Comparison of ENCODE assay signal across 15 cellular contexts in the genomic region with DNA sequence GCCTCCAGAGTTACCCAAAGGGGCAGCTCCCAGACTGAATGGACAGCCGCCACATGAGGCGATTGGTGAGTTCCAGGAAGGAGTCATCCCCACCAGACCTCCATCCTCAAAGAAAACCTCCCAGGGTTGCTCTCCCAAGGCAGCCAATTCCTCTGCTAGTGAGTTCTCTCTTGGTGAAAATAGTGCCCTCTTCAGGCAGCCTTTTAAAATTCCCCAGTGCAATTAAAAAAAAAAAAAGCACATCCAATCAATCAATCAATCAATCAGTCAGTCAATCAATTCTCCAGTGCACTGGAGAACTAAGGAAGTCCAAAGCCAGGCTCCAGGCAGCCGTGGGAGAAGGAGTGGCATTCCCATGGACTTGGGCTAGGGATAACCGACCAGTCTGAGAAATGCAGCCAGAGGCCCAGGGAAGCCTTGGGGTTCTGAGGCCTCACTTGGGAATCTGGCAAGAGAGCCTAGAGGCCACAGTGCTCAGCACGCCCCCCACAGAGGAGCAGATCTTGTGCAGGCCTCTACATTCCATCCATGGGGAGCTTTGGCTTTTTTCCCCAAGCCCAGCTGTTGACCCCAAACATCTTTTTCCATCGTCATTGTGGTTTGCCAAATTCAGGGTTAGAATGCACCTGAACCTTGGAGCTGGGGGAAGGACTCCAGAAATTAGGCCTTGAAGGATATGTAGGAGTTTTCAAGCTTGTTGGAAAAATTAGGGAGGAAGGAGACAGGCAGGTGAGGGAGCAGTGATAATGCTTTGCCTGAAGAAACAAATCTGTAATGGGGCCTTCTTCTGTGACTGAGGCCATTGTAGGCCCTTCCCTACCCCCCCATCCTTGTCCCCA. TPM values are rescaled to one million over a fixed set of nuclear protein-coding genes. Genes with fewer than 3 reads are reported as not detected.
DNase-seq lines count a peak whose midpoint lies in the region; ATAC-seq and TF ChIP-seq lines count a peak whose summit lies in the region.
"Had no signal": no experiment of that assay in that cellular context is flagged by ENCODE, and none has a peak within 500 bp of the region (broad histone marks: within the 10 kb centered on the region; RNA-seq: fewer than 3 reads in every experiment).

No MANE protein-coding gene starts in this region.

- POLR2A ChIA-PET in IMR-90 (lab: Charles Lee; ENCODE audit: unreplicated experiment), result interaction anchor here (0.6 kb wide), 2 partner anchors 90 to 111 kb away, joined by 3 to 4 read pairs; a partner anchor contains a TSS

- no peaks in the 10 kb centered on the region; the same call in 1 of the 2 replicates for H4K20me1 ChIP-seq in IMR-90 (ENCODE audit: insufficient read depth, low read length)

- no TSS peak for BruUV-seq in IMR-90 (replicated peaks; lab: Mats Ljungman, UMichigan)

- no peak overlapping the region for H3K27ac Mint-ChIP-seq in stimulated activated memory B cell treated with anti-CD40 and anti-IgM and Interleukin-4, amounts not matched to agents 10 μg/mL and 1 μg/mL and 100 μg/mL, for 72 hours
- H3K27ac Mint-ChIP-seq: activated B cell treated with CpG ODN at 0.5 μM for 24 hours; activated naive CD4-positive, alpha-beta T cell treated with anti-CD3 and anti-CD28 coated beads, Interleukin-2, amount 50 U/mL, for 24 hours; memory B cell; stimulated activated naive B cell treated with anti-CD40 and anti-IgM and Interleukin-4, amounts not matched to agents 10 μg/mL and 1 μg/mL and 100 μg/mL, for 72 hours had no signal

- DNase-seq in Caki2 (ENCODE audit: low read depth) (peak; percentile 45), IMR-90 (peak; percentile 55), adrenal gland (peak in 1 of 7 donors; percentile 16), kidney epithelial cell (ENCODE audit: low read depth) (no peak), inferior parietal cortex (ENCODE audit: extremely low spot score) (no peak), DMS114 treated with DMSO at 0.1 percent for 48 hours (lab: John Stamatoyannopoulos, UW; ENCODE audit: unreplicated experiment) (no peak)
- DNase-seq: activated B cell treated with CpG ODN at 0.5 μM for 24 hours; Calu3; NCI-H774; spleen; stimulated activated naive B cell treated with anti-CD40 and anti-IgM and Interleukin-4, amounts not matched to agents 10 μg/mL and 1 μg/mL and 100 μg/mL, for 72 hours had no signal

- peak overlapping the region; percentile 93 for H2BK20ac ChIP-seq in IMR-90 (ENCODE audit: low read depth, low read length)

- peak overlapping the region; percentile 76 for H2AK5ac ChIP-seq in IMR-90 (ENCODE audit: low read depth, low read length)

- peak overlapping the region; percentile 22; the same call in 1 of the 2 replicates for H3K18ac ChIP-seq in IMR-90 (ENCODE audit: low read depth, low read length)

- H3K23ac ChIP-seq in IMR-90 (ENCODE audit: low read depth, low read length), result peak overlapping the region; percentile 77; the same call in 1 of the 2 replicates

- no peak overlapping the region for H3K4me2 ChIP-seq in IMR-90 (ENCODE audit: low read depth, low read length)

- peak overlapping the region; percentile 86 for H3K4ac ChIP-seq in IMR-90 (ENCODE audit: low read depth, low read length)

- H3K4me1 ChIP-seq in IMR-90 (ENCODE audit: control insufficient read depth, insufficient read depth, low read length), result peaks cover 25% of the 10 kb centered on the region
- H3K4me1 ChIP-seq in adrenal gland (replicated peaks in 1 of 2), result peaks cover 33 to 35% of the 10 kb centered on the region in 2 donors

- ATAC-seq in IMR-90 (ENCODE audit: low read depth), result no peak; the same call in 1 of the 2 replicates
- ATAC-seq in stimulated activated memory B cell treated with anti-CD40 and anti-IgM and Interleukin-4, amounts not matched to agents 10 μg/mL and 1 μg/mL and 100 μg/mL, for 72 hours, result no peak
- no peak for ATAC-seq in GM18861 (IDR thresholded peaks at IDR 0.05; ENCODE audit: unreplicated experiment)

- dilution Hi-C loops in IMR-90 (cut with HindIII; ENCODE audit: low sequenced_read_pairs, unreplicated experiment), result no loop called here

- peaks cover 77% of the 10 kb centered on the region for H3K27me3 Mint-ChIP-seq in stimulated activated memory B cell treated with anti-CD40 and anti-IgM and Interleukin-4, amounts not matched to agents 10 μg/mL and 1 μg/mL and 100 μg/mL, for 72 hours

- no peak overlapping the region for H3K9ac ChIP-seq in IMR-90 (ENCODE audit: low read depth, low read length)

- no peak overlapping the region for H3K4me3 Mint-ChIP-seq in stimulated activated memory B cell treated with anti-CD40 and anti-IgM and Interleukin-4, amounts not matched to agents 10 μg/mL and 1 μg/mL and 100 μg/mL, for 72 hours
- H3K4me3 Mint-ChIP-seq: activated B cell treated with CpG ODN at 0.5 μM for 24 hours; activated naive CD4-positive, alpha-beta T cell treated with anti-CD3 and anti-CD28 coated beads, Interleukin-2, amount 50 U/mL, for 24 hours; memory B cell; stimulated activated naive B cell treated with anti-CD40 and anti-IgM and Interleukin-4, amounts not matched to agents 10 μg/mL and 1 μg/mL and 100 μg/mL, for 72 hours had no signal

- peak overlapping the region; percentile 14; the same call in 1 of the 2 replicates for H4K5ac ChIP-seq in IMR-90 (ENCODE audit: low read depth, low read length)

- WGBS in IMR-90 (ENCODE audit: extremely low coverage in 2 of 2, insufficient read length in 1 of 2), 2 experiments, result 80% methylated on average over 1 of the region's 6 CpGs; no CpG with 5 or more reads in 1 of the 2 experiments
- WGBS in adrenal gland, 4 donors, result 71 to 88% (median 85%) methylated on average over 5 to 6 of the region's 6 CpGs

- peak overlapping the region; percentile 88 for H2AFZ ChIP-seq in IMR-90 (replicated peaks; ENCODE audit: low read length, poor library complexity)

- peak overlapping the region; percentile 58 for H3K56ac ChIP-seq in IMR-90 (ENCODE audit: extremely low read depth, insufficient read depth, low read length)

- peak overlapping the region; percentile 86 for H4K91ac ChIP-seq in IMR-90 (ENCODE audit: insufficient read depth, low read depth, low read length)

- 0 out of 4 replicates have a peak, but pooled peaks cover 0 to 8% of the 10 kb centered on the region in 2 experiments for H3K79me1 ChIP-seq in IMR-90 (ENCODE audit: low read depth in 1 of 2, low read length in 2 of 2)

- H3K36me3 Mint-ChIP-seq in stimulated activated memory B cell treated with anti-CD40 and anti-IgM and Interleukin-4, amounts not matched to agents 10 μg/mL and 1 μg/mL and 100 μg/mL, for 72 hours, result no peaks in the 10 kb centered on the region
- H3K36me3 Mint-ChIP-seq: activated naive CD4-positive, alpha-beta T cell treated with anti-CD3 and anti-CD28 coated beads, Interleukin-2, amount 50 U/mL, for 24 hours; memory B cell; stimulated activated naive B cell treated with anti-CD40 and anti-IgM and Interleukin-4, amounts not matched to agents 10 μg/mL and 1 μg/mL and 100 μg/mL, for 72 hours had no signal

- in situ Hi-C loops in Caki2 (cut with HindIII; ENCODE audit: low pct_unique_long_range_greater_than_20kb, low sequenced_read_pairs) (no loop called here), IMR-90 (cut with MboI; ENCODE audit: low sequenced_read_pairs) (no loop called here)

- H3K14ac ChIP-seq in IMR-90 (replicated peaks; ENCODE audit: low read depth, low read length), result peak overlapping the region; percentile 90

- H3K9me3 Mint-ChIP-seq in stimulated activated memory B cell treated with anti-CD40 and anti-IgM and Interleukin-4, amounts not matched to agents 10 μg/mL and 1 μg/mL and 100 μg/mL, for 72 hours, result no peaks in the 10 kb centered on the region
- H3K9me3 Mint-ChIP-seq: activated B cell treated with CpG ODN at 0.5 μM for 24 hours; activated naive CD4-positive, alpha-beta T cell treated with anti-CD3 and anti-CD28 coated beads, Interleukin-2, amount 50 U/mL, for 24 hours; memory B cell had no signal

- H3K27me3 ChIP-seq in IMR-90 (ENCODE audit: control insufficient read depth, insufficient read depth, low read length), result peaks cover 12% of the 10 kb centered on the region; the same call in 1 of the 2 replicates
- no peaks in the 10 kb centered on the region for H3K27me3 ChIP-seq in adrenal gland
- peaks cover 12% of the 10 kb centered on the region for H3K27me3 ChIP-seq in kidney epithelial cell (ENCODE audit: control insufficient read depth, insufficient read depth, low read length)

- intact Hi-C loops in IMR-90 (cut with micrococcal nuclease), result loop anchor here (1.0 kb wide), 1 partner anchor 91 kb away; no protein-coding TSS in a partner anchor
- intact Hi-C loops in adrenal gland (cut with DNase I), result no loop called here

- H3K27ac ChIP-seq in IMR-90 (ENCODE audit: insufficient read depth, low read length), result peak overlapping the region; percentile 59
- peak overlapping the region; percentile 18 to 95 (median 86) for H3K27ac ChIP-seq in adrenal gland
- H3K27ac ChIP-seq: spleen had no signal

- H2BK5ac ChIP-seq in IMR-90 (ENCODE audit: low read depth, low read length, poor library complexity, severe bottlenecking), result peak overlapping the region; percentile 97

- no peak for TF ChIP-seq POLR2A in IMR-90 (IDR thresholded peaks at IDR 0.05; ENCODE audit: low read depth, low read length)
- TF ChIP-seq POLR2A in adrenal gland (IDR thresholded peaks at IDR 0.05), result no peak

- peak overlapping the region; percentile 73 for H2AK9ac ChIP-seq in IMR-90 (replicated peaks; ENCODE audit: low read depth, low read length, poor library complexity)

- peaks cover 18% of the 10 kb centered on the region for H3K9me1 ChIP-seq in IMR-90 (ENCODE audit: insufficient read depth, low read length)

- H3K36me3 ChIP-seq in IMR-90 (ENCODE audit: control insufficient read depth, insufficient read depth, low read length) (no peaks in the 10 kb centered on the region), adrenal gland (replicated peaks in 1 of 2) (no peaks in the 10 kb centered on the region), kidney epithelial cell (ENCODE audit: control insufficient read depth, insufficient read depth, low read length) (no peaks in the 10 kb centered on the region)
- H3K36me3 ChIP-seq: spleen had no signal

- no peaks in the 10 kb centered on the region for H3K9me3 ChIP-seq in IMR-90 (ENCODE audit: control insufficient read depth, insufficient read depth, low read length)
- H3K9me3 ChIP-seq in adrenal gland (replicated peaks in 1 of 3), result no peaks in the 10 kb centered on the region
- H3K9me3 ChIP-seq: spleen had no signal

- TF ChIP-seq CTCF in IMR-90 (conservative IDR thresholded peaks at IDR 0.05; ENCODE audit: low read depth, low read length) (peak; percentile 34), adrenal gland (IDR thresholded peaks at IDR 0.05) (peak in 1 of 6 experiments; percentile 8), kidney epithelial cell (IDR thresholded peaks at IDR 0.05; ENCODE audit: insufficient read depth, low read length, poor library complexity, severe bottlenecking) (peak; percentile 9)

- peak overlapping the region; percentile 68; the same call in 2 of the 3 replicates for H2BK15ac ChIP-seq in IMR-90 (ENCODE audit: low read depth, low read length)

- H3K4me1 Mint-ChIP-seq in stimulated activated memory B cell treated with anti-CD40 and anti-IgM and Interleukin-4, amounts not matched to agents 10 μg/mL and 1 μg/mL and 100 μg/mL, for 72 hours, result peaks cover 7% of the 10 kb centered on the region
- H3K4me1 Mint-ChIP-seq: memory B cell had no signal

- H4K8ac ChIP-seq in IMR-90 (ENCODE audit: low read depth in 2 of 2, low read length in 2 of 2), result peak overlapping the region; percentile 29 to 87

- H2BK120ac ChIP-seq in IMR-90 (ENCODE audit: low read depth, low read length), result peak overlapping the region; percentile 96

- H3K4me3 ChIP-seq in IMR-90 (ENCODE audit: insufficient read depth, low read depth, low read length) (no peak overlapping the region), adrenal gland (no peak overlapping the region), kidney epithelial cell (ENCODE audit: low read depth, low read length) (no peak overlapping the region)
- H3K4me3 ChIP-seq: spleen had no signal

- TF ChIP-seq RAD21 in IMR-90 (IDR thresholded peaks at IDR 0.05; ENCODE audit: low read length), result no peak

- CTCF ChIA-PET in IMR-90 (lab: Yijun Ruan, JAX), result interaction anchor here (0.5 to 0.7 kb wide), 2 partner anchors 66 to 1377 kb away, joined by 3 to 4 read pairs; no protein-coding TSS in a partner anchor

RNA-seq across cellular contexts. Expression of a gene that starts 4.8 kb away (rescaled TPM):
- total RNA-seq in Caki2 (2014; rRNA removed; shearing (Covaris generic); ENCODE audit: low replicate concordance), result 48.3 and 50.0 TPM in 2 replicates
- total RNA-seq in IMR-90 (2012; rRNA removed), result 2.7 and 3.3 TPM in 2 replicates
- 2.3 and 3.1 TPM in 2 replicates for polyA plus RNA-seq in IMR-90 (2012; rRNA removed)
- 1.7 and 3.2 TPM in 2 replicates for polyA plus RNA-seq in IMR-90 (2012; cell fraction: cytosol; rRNA removed)
- 0.87 and 1.6 TPM in 2 replicates for polyA plus RNA-seq in IMR-90 (2012; cell fraction: nucleus; rRNA removed; ENCODE audit: low replicate concordance)
- 10 to 100 TPM; 31.8 to 78.2 (median 51.7) TPM for total RNA-seq in adrenal gland
- 10 to 100 TPM; 11.7 to 28.0 (median 13.6) TPM for polyA plus RNA-seq in adrenal gland
- total RNA-seq in kidney epithelial cell, result 6.4 and 9.7 TPM in 2 replicates
- total RNA-seq: activated B cell treated with CpG ODN at 0.5 μM for 24 hours had no signal

Comparison
In these comparisons a context has a peak if more than half of its experiments do, and no peak if none do; other contexts are left out.
1. DNase-seq: peak in Caki2 (single experiment) and IMR-90 (single experiment); none in kidney epithelial cell (single experiment), inferior parietal cortex (single experiment) and DMS114 treated with DMSO at 0.1 percent for 48 hours (single experiment).